2 cellular contexts compared by ENCODE assay signal in the genomic region with DNA sequence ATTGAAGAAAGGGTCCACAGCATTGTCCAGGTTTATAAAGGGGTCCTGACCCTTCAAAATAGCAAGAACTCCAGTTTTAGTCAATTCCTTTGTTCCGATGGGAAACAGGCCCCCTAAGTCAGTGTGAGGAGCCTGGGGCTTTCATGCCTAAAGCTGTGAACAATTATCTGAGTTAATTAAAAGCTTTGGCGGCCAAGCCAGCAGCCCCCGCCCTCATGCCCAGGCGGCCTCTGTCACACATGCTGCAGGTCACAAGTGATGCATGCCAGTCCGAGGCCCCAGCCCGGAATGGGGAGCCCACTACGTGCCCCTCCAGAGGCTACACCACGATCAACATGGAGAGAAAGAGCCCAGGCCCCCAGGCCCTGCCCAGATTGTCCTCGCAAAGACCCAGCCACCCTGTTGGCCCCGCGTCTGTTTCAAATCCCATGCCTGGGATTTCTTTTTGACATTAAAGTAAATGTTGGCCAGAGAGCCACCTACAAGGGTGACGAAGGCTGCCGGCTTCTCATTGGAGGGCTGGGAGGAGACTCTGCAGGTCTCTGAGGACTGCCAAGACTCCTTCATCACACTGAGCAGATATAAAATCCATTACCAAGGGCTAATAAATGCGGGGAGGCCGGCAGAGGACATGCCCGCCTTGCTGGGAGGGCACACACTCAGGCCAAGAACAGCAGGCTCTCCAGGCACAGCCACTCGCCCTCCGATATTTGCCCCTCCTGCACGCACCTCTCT.
TF ChIP-seq lines count a peak whose summit lies in the region.

No MANE protein-coding gene starts in this region.

TF ChIP-seq in WTC11, 78 proteins besides CTCF, POLR2A, EP300 and RAD21 (continued from another document and continues in another):
- no peak for TF ChIP-seq ZNF121 (CRISPR knock-in tag; IDR thresholded peaks at IDR 0.05)
- TF ChIP-seq, protein P1, sequence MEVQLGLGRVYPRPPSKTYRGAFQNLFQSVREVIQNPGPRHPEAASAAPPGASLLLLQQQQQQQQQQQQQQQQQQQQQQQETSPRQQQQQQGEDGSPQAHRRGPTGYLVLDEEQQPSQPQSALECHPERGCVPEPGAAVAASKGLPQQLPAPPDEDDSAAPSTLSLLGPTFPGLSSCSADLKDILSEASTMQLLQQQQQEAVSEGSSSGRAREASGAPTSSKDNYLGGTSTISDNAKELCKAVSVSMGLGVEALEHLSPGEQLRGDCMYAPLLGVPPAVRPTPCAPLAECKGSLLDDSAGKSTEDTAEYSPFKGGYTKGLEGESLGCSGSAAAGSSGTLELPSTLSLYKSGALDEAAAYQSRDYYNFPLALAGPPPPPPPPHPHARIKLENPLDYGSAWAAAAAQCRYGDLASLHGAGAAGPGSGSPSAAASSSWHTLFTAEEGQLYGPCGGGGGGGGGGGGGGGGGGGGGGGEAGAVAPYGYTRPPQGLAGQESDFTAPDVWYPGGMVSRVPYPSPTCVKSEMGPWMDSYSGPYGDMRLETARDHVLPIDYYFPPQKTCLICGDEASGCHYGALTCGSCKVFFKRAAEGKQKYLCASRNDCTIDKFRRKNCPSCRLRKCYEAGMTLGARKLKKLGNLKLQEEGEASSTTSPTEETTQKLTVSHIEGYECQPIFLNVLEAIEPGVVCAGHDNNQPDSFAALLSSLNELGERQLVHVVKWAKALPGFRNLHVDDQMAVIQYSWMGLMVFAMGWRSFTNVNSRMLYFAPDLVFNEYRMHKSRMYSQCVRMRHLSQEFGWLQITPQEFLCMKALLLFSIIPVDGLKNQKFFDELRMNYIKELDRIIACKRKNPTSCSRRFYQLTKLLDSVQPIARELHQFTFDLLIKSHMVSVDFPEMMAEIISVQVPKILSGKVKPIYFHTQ (CRISPR knock-in tag; IDR thresholded peaks at IDR 0.05) = no peak
- no peak for TF ChIP-seq NFATC4 (CRISPR knock-in tag; IDR thresholded peaks at IDR 0.05)
- TF ChIP-seq, protein P2, sequence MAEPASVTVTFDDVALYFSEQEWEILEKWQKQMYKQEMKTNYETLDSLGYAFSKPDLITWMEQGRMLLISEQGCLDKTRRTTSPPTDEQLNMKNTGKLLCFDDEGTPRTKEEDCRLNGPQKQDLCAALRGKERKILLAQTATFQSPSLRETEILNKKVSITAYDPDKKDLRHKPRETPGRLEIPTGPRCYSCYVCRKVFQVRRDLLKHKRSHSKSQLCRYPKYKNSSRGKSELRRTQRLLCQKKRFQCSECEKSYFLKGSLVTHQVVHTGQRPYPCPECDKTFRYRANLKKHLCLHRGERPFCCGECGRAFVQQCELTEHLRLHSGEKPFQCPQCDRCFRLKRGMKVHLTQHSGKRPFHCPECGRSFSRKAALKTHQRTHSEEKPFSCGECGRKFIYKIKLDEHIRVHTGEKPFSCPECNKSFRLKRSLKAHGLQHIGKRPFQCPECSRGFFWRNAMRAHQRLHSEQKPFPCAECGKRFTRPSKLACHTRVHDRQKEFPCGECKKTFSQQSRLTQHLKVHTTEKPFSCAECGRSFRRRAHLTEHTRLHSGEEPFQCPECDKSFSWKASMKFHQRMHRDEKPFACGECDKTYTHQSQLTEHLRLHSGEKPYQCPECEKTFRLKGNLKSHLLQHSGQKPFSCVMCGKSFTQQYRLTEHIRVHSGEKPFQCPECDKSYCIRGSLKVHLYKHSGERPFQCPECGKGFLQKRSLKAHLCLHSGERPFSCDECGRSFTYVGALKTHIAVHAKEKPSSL (CRISPR knock-in tag; conservative IDR thresholded peaks at IDR 0.05) = no peak
- TF ChIP-seq ZBTB21 (CRISPR knock-in tag; IDR thresholded peaks at IDR 0.05; ENCODE audit: borderline replicate concordance) = no peak
- no peak for TF ChIP-seq ZNF232 (CRISPR knock-in tag; IDR thresholded peaks at IDR 0.05)
- no peak for TF ChIP-seq RELA (CRISPR knock-in tag; IDR thresholded peaks at IDR 0.05; ENCODE audit: borderline replicate concordance)
- TF ChIP-seq, protein P3, sequence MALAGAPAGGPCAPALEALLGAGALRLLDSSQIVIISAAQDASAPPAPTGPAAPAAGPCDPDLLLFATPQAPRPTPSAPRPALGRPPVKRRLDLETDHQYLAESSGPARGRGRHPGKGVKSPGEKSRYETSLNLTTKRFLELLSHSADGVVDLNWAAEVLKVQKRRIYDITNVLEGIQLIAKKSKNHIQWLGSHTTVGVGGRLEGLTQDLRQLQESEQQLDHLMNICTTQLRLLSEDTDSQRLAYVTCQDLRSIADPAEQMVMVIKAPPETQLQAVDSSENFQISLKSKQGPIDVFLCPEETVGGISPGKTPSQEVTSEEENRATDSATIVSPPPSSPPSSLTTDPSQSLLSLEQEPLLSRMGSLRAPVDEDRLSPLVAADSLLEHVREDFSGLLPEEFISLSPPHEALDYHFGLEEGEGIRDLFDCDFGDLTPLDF (CRISPR knock-in tag; IDR thresholded peaks at IDR 0.05) = no peak
- TF ChIP-seq FOXK1 (CRISPR knock-in tag; IDR thresholded peaks at IDR 0.05) = no peak
- TF ChIP-seq CREB1 (CRISPR knock-in tag; IDR thresholded peaks at IDR 0.05) = no peak
- TF ChIP-seq SP1 (CRISPR knock-in tag; conservative IDR thresholded peaks at IDR 0.05) = no peak
- TF ChIP-seq, protein P4, sequence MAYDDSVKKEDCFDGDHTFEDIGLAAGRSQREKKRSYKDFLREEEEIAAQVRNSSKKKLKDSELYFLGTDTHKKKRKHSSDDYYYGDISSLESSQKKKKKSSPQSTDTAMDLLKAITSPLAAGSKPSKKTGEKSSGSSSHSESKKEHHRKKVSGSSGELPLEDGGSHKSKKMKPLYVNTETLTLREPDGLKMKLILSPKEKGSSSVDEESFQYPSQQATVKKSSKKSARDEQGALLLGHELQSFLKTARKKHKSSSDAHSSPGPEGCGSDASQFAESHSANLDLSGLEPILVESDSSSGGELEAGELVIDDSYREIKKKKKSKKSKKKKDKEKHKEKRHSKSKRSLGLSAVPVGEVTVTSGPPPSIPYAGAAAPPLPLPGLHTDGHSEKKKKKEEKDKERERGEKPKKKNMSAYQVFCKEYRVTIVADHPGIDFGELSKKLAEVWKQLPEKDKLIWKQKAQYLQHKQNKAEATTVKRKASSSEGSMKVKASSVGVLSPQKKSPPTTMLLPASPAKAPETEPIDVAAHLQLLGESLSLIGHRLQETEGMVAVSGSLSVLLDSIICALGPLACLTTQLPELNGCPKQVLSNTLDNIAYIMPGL (CRISPR knock-in tag; IDR thresholded peaks at IDR 0.05) = no peak
- no peak for TF ChIP-seq ZNF671 (CRISPR knock-in tag; IDR thresholded peaks at IDR 0.05)
- TF ChIP-seq, protein P5, sequence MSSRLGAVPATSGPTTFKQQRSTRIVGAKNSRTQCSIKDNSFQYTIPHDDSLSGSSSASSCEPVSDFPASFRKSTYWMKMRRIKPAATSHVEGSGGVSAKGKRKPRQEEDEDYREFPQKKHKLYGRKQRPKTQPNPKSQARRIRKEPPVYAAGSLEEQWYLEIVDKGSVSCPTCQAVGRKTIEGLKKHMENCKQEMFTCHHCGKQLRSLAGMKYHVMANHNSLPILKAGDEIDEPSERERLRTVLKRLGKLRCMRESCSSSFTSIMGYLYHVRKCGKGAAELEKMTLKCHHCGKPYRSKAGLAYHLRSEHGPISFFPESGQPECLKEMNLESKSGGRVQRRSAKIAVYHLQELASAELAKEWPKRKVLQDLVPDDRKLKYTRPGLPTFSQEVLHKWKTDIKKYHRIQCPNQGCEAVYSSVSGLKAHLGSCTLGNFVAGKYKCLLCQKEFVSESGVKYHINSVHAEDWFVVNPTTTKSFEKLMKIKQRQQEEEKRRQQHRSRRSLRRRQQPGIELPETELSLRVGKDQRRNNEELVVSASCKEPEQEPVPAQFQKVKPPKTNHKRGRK (CRISPR knock-in tag; IDR thresholded peaks at IDR 0.05; ENCODE audit: borderline replicate concordance) = no peak

TF ChIP-seq in HepG2, 621 proteins besides CTCF, POLR2A, EP300 and RAD21 (continued from another document):
- TF ChIP-seq ZNF564 (CRISPR knock-in tag; IDR thresholded peaks at IDR 0.05) = no peak
- TF ChIP-seq ZNF629 (CRISPR knock-in tag; conservative IDR thresholded peaks at IDR 0.05) = no peak
- no peak for TF ChIP-seq ZSCAN20 (CRISPR knock-in tag; IDR thresholded peaks at IDR 0.05; ENCODE audit: borderline replicate concordance)
- TF ChIP-seq HNRNPH1 (optimal IDR thresholded peaks at IDR 0.05; ENCODE audit: low read depth, low read length) = no peak
- TF ChIP-seq ZNF572 (CRISPR knock-in tag; IDR thresholded peaks at IDR 0.05) = no peak
- TF ChIP-seq NR2C2 (CRISPR knock-in tag; IDR thresholded peaks at IDR 0.05; ENCODE audit: borderline replicate concordance) = no peak
- TF ChIP-seq ZSCAN29 (CRISPR knock-in tag; conservative IDR thresholded peaks at IDR 0.05) = no peak
